1 cellular context compared by ENCODE assay signal in the genomic region with DNA sequence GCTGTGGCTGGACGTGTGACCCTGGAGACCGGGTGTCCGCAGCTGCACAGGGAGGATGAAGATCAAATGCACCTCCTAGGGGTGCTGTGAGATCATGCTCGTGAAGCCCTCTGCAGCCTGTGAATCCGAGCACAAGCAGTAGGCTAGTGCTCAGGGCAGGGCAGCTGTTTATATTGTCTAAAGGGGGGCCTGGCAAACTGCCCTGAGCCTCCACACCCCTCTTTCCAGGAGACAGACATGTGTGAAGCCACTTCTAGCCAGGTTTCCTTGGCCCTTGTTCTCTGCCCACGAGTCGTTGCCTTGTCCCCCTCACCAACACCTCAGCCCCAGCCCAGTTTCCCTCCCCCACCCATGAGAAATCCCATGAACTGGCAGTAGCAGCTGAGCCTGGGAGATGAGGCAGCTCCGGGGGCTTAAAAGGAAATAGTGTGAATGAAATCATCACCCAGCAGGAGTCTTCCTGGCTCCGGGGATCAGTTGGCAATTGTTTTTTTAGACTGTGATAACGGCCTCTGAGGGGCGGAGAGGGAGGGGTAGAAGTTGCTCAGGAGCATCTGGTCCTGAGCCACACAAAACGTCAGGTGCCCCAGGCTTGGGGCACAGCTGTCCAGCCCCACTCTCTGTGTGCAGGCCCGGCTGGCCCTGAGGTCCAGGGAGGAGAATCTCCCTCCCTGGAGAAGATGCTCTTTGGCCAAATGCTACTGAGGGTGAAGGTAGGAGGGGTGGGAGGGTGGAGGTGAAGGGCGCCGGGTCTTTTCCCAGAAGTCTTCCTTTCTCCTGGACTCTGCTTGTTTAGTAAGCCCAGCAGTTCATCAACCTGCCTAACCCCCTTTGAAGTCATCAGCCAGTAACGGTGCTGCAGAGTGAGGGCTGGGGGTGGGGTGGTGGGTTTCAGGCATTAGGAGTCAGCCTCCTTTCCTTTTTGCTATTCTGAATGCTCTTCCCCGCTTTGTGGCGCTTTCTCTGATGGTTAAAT.
TF ChIP-seq lines count a peak whose summit lies in the region.

No MANE protein-coding gene starts in this region.

TF ChIP-seq in HEK293, 187 proteins besides CTCF, POLR2A, EP300 and RAD21 (continued from another document and continues in another):
- 0 out of 2 replicates have a peak, but pooled peaks have one; percentile 33 for TF ChIP-seq ZNF223 (tag by site-specific recombination; IDR thresholded peaks at IDR 0.05)
- TF ChIP-seq ZFHX2 (tag by site-specific recombination; conservative IDR thresholded peaks at IDR 0.05): peak; percentile 61
- no peak for TF ChIP-seq ZNF350 (tag by site-specific recombination; IDR thresholded peaks at IDR 0.05)
- TF ChIP-seq WT1 (tag by site-specific recombination; IDR thresholded peaks at IDR 0.05): no peak
- TF ChIP-seq, protein P1, sequence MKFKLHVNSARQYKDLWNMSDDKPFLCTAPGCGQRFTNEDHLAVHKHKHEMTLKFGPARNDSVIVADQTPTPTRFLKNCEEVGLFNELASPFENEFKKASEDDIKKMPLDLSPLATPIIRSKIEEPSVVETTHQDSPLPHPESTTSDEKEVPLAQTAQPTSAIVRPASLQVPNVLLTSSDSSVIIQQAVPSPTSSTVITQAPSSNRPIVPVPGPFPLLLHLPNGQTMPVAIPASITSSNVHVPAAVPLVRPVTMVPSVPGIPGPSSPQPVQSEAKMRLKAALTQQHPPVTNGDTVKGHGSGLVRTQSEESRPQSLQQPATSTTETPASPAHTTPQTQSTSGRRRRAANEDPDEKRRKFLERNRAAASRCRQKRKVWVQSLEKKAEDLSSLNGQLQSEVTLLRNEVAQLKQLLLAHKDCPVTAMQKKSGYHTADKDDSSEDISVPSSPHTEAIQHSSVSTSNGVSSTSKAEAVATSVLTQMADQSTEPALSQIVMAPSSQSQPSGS (tag by site-specific recombination; IDR thresholded peaks at IDR 0.05; ENCODE audit: low read depth): no peak
- TF ChIP-seq FEZF1 (tag by site-specific recombination; IDR thresholded peaks at IDR 0.05): peak; percentile 41; the same call in 1 of the 2 replicates
- TF ChIP-seq, protein P2, sequence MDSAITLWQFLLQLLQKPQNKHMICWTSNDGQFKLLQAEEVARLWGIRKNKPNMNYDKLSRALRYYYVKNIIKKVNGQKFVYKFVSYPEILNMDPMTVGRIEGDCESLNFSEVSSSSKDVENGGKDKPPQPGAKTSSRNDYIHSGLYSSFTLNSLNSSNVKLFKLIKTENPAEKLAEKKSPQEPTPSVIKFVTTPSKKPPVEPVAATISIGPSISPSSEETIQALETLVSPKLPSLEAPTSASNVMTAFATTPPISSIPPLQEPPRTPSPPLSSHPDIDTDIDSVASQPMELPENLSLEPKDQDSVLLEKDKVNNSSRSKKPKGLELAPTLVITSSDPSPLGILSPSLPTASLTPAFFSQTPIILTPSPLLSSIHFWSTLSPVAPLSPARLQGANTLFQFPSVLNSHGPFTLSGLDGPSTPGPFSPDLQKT (IDR thresholded peaks at IDR 0.05; ENCODE audit: borderline replicate concordance, low read depth, low read length): no peak
- TF ChIP-seq, protein P3, sequence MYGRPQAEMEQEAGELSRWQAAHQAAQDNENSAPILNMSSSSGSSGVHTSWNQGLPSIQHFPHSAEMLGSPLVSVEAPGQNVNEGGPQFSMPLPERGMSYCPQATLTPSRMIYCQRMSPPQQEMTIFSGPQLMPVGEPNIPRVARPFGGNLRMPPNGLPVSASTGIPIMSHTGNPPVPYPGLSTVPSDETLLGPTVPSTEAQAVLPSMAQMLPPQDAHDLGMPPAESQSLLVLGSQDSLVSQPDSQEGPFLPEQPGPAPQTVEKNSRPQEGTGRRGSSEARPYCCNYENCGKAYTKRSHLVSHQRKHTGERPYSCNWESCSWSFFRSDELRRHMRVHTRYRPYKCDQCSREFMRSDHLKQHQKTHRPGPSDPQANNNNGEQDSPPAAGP (tag by site-specific recombination; IDR thresholded peaks at IDR 0.05): peak; percentile 54
- no peak for TF ChIP-seq ZNF10 (tag by site-specific recombination; IDR thresholded peaks at IDR 0.05)
- TF ChIP-seq ZBTB17 (tag by site-specific recombination; IDR thresholded peaks at IDR 0.05): peak; percentile 52; the same call in 1 of the 2 replicates
- peak; percentile 96 for TF ChIP-seq OSR2 (tag by site-specific recombination; IDR thresholded peaks at IDR 0.05)
- TF ChIP-seq, protein P4, sequence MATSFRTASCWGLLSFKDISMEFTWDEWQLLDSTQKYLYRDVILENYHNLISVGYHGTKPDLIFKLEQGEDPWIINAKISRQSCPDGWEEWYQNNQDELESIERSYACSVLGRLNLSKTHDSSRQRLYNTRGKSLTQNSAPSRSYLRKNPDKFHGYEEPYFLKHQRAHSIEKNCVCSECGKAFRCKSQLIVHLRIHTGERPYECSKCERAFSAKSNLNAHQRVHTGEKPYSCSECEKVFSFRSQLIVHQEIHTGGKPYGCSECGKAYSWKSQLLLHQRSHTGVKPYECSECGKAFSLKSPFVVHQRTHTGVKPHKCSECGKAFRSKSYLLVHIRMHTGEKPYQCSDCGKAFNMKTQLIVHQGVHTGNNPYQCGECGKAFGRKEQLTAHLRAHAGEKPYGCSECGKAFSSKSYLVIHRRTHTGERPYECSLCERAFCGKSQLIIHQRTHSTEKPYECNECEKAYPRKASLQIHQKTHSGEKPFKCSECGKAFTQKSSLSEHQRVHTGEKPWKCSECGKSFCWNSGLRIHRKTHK (tag by site-specific recombination; IDR thresholded peaks at IDR 0.05): no peak
- TF ChIP-seq ZNF114 (tag by site-specific recombination; IDR thresholded peaks at IDR 0.05): no peak
- no peak for TF ChIP-seq SALL2 (tag by site-specific recombination; IDR thresholded peaks at IDR 0.05; ENCODE audit: borderline replicate concordance)
- TF ChIP-seq ZNF391 (tag by site-specific recombination; IDR thresholded peaks at IDR 0.05; ENCODE audit: borderline replicate concordance, low read depth): no peak
- no peak for TF ChIP-seq ZNF292 (tag by site-specific recombination; IDR thresholded peaks at IDR 0.05; ENCODE audit: borderline replicate concordance, low read depth)
- peak; percentile 86 for TF ChIP-seq ZNF629 (tag by site-specific recombination; IDR thresholded peaks at IDR 0.05)
- TF ChIP-seq ZBTB48 (tag by site-specific recombination; IDR thresholded peaks at IDR 0.05): 0 out of 2 replicates have a peak, but pooled peaks have one; percentile 45
- TF ChIP-seq, protein P5, sequence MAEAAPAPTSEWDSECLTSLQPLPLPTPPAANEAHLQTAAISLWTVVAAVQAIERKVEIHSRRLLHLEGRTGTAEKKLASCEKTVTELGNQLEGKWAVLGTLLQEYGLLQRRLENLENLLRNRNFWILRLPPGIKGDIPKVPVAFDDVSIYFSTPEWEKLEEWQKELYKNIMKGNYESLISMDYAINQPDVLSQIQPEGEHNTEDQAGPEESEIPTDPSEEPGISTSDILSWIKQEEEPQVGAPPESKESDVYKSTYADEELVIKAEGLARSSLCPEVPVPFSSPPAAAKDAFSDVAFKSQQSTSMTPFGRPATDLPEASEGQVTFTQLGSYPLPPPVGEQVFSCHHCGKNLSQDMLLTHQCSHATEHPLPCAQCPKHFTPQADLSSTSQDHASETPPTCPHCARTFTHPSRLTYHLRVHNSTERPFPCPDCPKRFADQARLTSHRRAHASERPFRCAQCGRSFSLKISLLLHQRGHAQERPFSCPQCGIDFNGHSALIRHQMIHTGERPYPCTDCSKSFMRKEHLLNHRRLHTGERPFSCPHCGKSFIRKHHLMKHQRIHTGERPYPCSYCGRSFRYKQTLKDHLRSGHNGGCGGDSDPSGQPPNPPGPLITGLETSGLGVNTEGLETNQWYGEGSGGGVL (tag by site-specific recombination; IDR thresholded peaks at IDR 0.05): peak; percentile 63
- no peak for TF ChIP-seq HOXA7 (CRISPR knock-in tag; IDR thresholded peaks at IDR 0.05; ENCODE audit: borderline replicate concordance)
- TF ChIP-seq ZEB2 (tag by site-specific recombination; IDR thresholded peaks at IDR 0.05): peak; percentile 77; the same call in 1 of the 2 replicates
- no peak for TF ChIP-seq ZNF157 (tag by site-specific recombination; IDR thresholded peaks at IDR 0.05)
- TF ChIP-seq ZNF24 (tag by site-specific recombination; IDR thresholded peaks at IDR 0.05): peak; percentile 67
- TF ChIP-seq, protein P6, sequence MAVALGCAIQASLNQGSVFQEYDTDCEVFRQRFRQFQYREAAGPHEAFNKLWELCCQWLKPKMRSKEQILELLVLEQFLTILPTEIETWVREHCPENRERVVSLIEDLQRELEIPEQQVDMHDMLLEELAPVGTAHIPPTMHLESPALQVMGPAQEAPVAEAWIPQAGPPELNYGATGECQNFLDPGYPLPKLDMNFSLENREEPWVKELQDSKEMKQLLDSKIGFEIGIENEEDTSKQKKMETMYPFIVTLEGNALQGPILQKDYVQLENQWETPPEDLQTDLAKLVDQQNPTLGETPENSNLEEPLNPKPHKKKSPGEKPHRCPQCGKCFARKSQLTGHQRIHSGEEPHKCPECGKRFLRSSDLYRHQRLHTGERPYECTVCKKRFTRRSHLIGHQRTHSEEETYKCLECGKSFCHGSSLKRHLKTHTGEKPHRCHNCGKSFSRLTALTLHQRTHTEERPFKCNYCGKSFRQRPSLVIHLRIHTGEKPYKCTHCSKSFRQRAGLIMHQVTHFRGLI (tag by site-specific recombination; IDR thresholded peaks at IDR 0.05): 0 out of 2 replicates have a peak, but pooled peaks have one; percentile 20
- TF ChIP-seq, protein P7, sequence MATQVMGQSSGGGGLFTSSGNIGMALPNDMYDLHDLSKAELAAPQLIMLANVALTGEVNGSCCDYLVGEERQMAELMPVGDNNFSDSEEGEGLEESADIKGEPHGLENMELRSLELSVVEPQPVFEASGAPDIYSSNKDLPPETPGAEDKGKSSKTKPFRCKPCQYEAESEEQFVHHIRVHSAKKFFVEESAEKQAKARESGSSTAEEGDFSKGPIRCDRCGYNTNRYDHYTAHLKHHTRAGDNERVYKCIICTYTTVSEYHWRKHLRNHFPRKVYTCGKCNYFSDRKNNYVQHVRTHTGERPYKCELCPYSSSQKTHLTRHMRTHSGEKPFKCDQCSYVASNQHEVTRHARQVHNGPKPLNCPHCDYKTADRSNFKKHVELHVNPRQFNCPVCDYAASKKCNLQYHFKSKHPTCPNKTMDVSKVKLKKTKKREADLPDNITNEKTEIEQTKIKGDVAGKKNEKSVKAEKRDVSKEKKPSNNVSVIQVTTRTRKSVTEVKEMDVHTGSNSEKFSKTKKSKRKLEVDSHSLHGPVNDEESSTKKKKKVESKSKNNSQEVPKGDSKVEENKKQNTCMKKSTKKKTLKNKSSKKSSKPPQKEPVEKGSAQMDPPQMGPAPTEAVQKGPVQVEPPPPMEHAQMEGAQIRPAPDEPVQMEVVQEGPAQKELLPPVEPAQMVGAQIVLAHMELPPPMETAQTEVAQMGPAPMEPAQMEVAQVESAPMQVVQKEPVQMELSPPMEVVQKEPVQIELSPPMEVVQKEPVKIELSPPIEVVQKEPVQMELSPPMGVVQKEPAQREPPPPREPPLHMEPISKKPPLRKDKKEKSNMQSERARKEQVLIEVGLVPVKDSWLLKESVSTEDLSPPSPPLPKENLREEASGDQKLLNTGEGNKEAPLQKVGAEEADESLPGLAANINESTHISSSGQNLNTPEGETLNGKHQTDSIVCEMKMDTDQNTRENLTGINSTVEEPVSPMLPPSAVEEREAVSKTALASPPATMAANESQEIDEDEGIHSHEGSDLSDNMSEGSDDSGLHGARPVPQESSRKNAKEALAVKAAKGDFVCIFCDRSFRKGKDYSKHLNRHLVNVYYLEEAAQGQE (tag by site-specific recombination; IDR thresholded peaks at IDR 0.05): 0 out of 2 replicates have a peak, but pooled peaks have one; percentile 25
- no peak for TF ChIP-seq ZFP37 (tag by site-specific recombination; IDR thresholded peaks at IDR 0.05)
- peak; percentile 75; the same call in 1 of the 2 replicates for TF ChIP-seq ZNF394 (tag by site-specific recombination; IDR thresholded peaks at IDR 0.05; ENCODE audit: borderline replicate concordance)
- TF ChIP-seq, protein P8, sequence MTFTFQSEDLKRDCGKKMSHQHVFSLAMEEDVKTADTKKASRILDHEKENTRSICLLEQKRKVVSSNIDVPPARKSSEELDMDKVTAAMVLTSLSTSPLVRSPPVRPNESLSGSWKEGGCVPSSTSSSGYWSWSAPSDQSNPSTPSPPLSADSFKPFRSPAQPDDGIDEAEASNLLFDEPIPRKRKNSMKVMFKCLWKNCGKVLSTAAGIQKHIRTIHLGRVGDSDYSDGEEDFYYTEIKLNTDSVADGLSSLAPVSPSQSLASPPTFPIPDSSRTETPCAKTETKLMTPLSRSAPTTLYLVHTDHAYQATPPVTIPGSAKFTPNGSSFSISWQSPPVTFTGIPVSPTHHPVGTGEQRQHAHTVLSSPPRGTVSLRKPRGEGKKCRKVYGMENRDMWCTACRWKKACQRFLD (tag by site-specific recombination; IDR thresholded peaks at IDR 0.05): no peak
- TF ChIP-seq ZNF354C (tag by site-specific recombination; IDR thresholded peaks at IDR 0.05; ENCODE audit: borderline replicate concordance, low read depth): no peak
- TF ChIP-seq SP7 (tag by site-specific recombination; IDR thresholded peaks at IDR 0.05): peak; percentile 68
- TF ChIP-seq ZNF174 (tag by site-specific recombination; IDR thresholded peaks at IDR 0.05): no peak
- 0 out of 2 replicates have a peak, but pooled peaks have one; percentile 6 for TF ChIP-seq SP2 (tag by site-specific recombination; IDR thresholded peaks at IDR 0.05)
- TF ChIP-seq SCRT1 (tag by site-specific recombination; IDR thresholded peaks at IDR 0.05; ENCODE audit: borderline replicate concordance): no peak
- no peak for TF ChIP-seq ZNF549 (tag by site-specific recombination; IDR thresholded peaks at IDR 0.05)
- no peak for TF ChIP-seq ZNF404 (tag by site-specific recombination; IDR thresholded peaks at IDR 0.05)
- TF ChIP-seq ZFP41 (tag by site-specific recombination; IDR thresholded peaks at IDR 0.05; ENCODE audit: borderline replicate concordance): no peak
- TF ChIP-seq, protein P9, sequence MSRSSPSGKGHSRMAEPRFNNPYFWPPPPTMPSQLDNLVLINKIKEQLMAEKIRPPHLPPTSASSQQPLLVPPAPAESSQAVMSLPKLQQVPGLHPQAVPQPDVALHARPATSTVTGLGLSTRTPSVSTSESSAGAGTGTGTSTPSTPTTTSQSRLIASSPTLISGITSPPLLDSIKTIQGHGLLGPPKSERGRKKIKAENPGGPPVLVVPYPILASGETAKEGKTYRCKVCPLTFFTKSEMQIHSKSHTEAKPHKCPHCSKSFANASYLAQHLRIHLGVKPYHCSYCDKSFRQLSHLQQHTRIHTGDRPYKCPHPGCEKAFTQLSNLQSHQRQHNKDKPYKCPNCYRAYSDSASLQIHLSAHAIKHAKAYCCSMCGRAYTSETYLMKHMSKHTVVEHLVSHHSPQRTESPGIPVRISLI (tag by site-specific recombination; IDR thresholded peaks at IDR 0.05): 0 out of 2 replicates have a peak, but pooled peaks have one; percentile 45
